11 cellular contexts compared by ENCODE assay signal in genomic region chr6:129929433-129929832, GRCh38.
DNase-seq lines count a peak whose midpoint lies in the region; ATAC-seq lines count a peak whose summit lies in the region.
"Had no signal": no experiment of that assay in that cellular context is flagged by ENCODE, and none has a peak within 500 bp of the region (broad histone marks: within the 10 kb centered on the region; RNA-seq: fewer than 3 reads in every experiment).

No MANE protein-coding gene starts in this region.

- no peak overlapping the region for H3K23ac ChIP-seq in neuronal stem cell (ENCODE audit: low read depth, low read length, poor library complexity)

- H3K36me3 ChIP-seq in neuronal stem cell (replicated peaks in 1 of 2; ENCODE audit: control insufficient read depth in 2 of 2, insufficient read depth in 2 of 2, low read length in 2 of 2), result no peaks in the 10 kb centered on the region
- H3K36me3 ChIP-seq: left ventricle myocardium inferior had no signal

- no peaks in the 10 kb centered on the region for H3K4me1 ChIP-seq in neuronal stem cell (ENCODE audit: control insufficient read depth in 2 of 2, insufficient read depth in 1 of 2, low read depth in 1 of 2, low read length in 2 of 2)
- H3K4me1 ChIP-seq: left ventricle myocardium inferior had no signal

- H4K91ac ChIP-seq in neuronal stem cell (ENCODE audit: low read depth, low read length, poor library complexity), result no peak overlapping the region

- H3K27me3 ChIP-seq in neuronal stem cell (ENCODE audit: control insufficient read depth in 3 of 3, insufficient read depth in 3 of 3, low read depth in 1 of 3, low read length in 3 of 3), result no peaks in the 10 kb centered on the region

- H3K14ac ChIP-seq in neuronal stem cell (ENCODE audit: low read length), result no peak overlapping the region

- no peak overlapping the region for H3K18ac ChIP-seq in neuronal stem cell (ENCODE audit: low read length)

- no CpG with 5 or more reads among the region's 1 CpG for WGBS in neuronal stem cell (ENCODE audit: extremely low coverage in 2 of 2, insufficient read length in 2 of 2, insufficient replicate concordance in 1 of 2), 2 donors

- H2BK12ac ChIP-seq in neuronal stem cell (ENCODE audit: low read length), result no peak overlapping the region

- no peak overlapping the region for H3K4me2 ChIP-seq in neuronal stem cell (ENCODE audit: insufficient read depth, low read length, poor library complexity, severe bottlenecking)

- no peaks in the 10 kb centered on the region for H3K79me1 ChIP-seq in neuronal stem cell (ENCODE audit: low read depth, low read length)

- no peak overlapping the region for H4K8ac ChIP-seq in neuronal stem cell (ENCODE audit: low read depth, low read length)

- ATAC-seq in HG03159 (IDR thresholded peaks at IDR 0.05; ENCODE audit: unreplicated experiment), result no peak
- ATAC-seq: stimulated activated effector memory CD8-positive, alpha-beta T cell treated with anti-CD3 and anti-CD28 coated beads, Interleukin-12 subunit alpha, Interleukin-12 subunit beta, amount 100 ng/mL, for 72 hours had no signal

- H3K9ac ChIP-seq in neuronal stem cell (ENCODE audit: low read depth, low read length, poor library complexity), result no peak overlapping the region

- no peak overlapping the region for H2AK5ac ChIP-seq in neuronal stem cell (ENCODE audit: low read depth, low read length)

- no peak overlapping the region for H3K4ac ChIP-seq in neuronal stem cell (ENCODE audit: low read length)

- H3K9me3 ChIP-seq in neuronal stem cell (replicated peaks in 1 of 2; ENCODE audit: control insufficient read depth in 2 of 2, insufficient read depth in 1 of 2, low read depth in 1 of 2, low read length in 2 of 2), result no peaks in the 10 kb centered on the region
- H3K9me3 ChIP-seq: left ventricle myocardium inferior had no signal

- H2BK15ac ChIP-seq in neuronal stem cell (ENCODE audit: low read length), result no peak overlapping the region

- H2BK120ac ChIP-seq in neuronal stem cell (ENCODE audit: low read depth, low read length), result no peak overlapping the region

- no peak overlapping the region for H3K27ac ChIP-seq in epithelial cell of prostate
- no peak overlapping the region for H3K27ac ChIP-seq in neuronal stem cell (replicated peaks; ENCODE audit: low read length)
- H3K27ac ChIP-seq: left ventricle myocardium inferior had no signal

- no peak overlapping the region for H2AFZ ChIP-seq in neuronal stem cell (ENCODE audit: low read length)

- H2BK5ac ChIP-seq in neuronal stem cell (ENCODE audit: low read length), result no peak overlapping the region

- DNase-seq in GM03348 (ENCODE audit: low spot score) (peak; percentile 69), NCI-H82 treated with DMSO at 0.1 percent for 48 hours (lab: John Stamatoyannopoulos, UW; ENCODE audit: unreplicated experiment) (peak; percentile 44), epithelial cell of prostate (ENCODE audit: low read depth, low spot score) (peak; percentile 57), nucleus accumbens (lab: John Stamatoyannopoulos, UW) (peak in 42 of 56 donors; percentile 1 to 71 (median 30)), neuronal stem cell (ENCODE audit: low spot score) (no peak), NAMALWA (ENCODE audit: low spot score) (no peak), SHP77 (lab: John Stamatoyannopoulos, UW) (no peak)
- DNase-seq: left ventricle myocardium inferior, small intestine had no signal

- no peak overlapping the region for H3K4me3 ChIP-seq in neuronal stem cell (ENCODE audit: low read length in 2 of 2)
- H3K4me3 ChIP-seq: left ventricle myocardium inferior had no signal

Comparison
In these comparisons a context has a peak if more than half of its experiments do, and no peak if none do; other contexts are left out.
1. DNase-seq: peak in GM03348 (single experiment), NCI-H82 treated with DMSO at 0.1 percent for 48 hours (single experiment), epithelial cell of prostate (single experiment) and nucleus accumbens (42 of 56); none in neuronal stem cell (single experiment), NAMALWA (single experiment) and SHP77 (0 of 2).